Comparison of ENCODE assay signal across 30 cellular contexts in the genomic region with DNA sequence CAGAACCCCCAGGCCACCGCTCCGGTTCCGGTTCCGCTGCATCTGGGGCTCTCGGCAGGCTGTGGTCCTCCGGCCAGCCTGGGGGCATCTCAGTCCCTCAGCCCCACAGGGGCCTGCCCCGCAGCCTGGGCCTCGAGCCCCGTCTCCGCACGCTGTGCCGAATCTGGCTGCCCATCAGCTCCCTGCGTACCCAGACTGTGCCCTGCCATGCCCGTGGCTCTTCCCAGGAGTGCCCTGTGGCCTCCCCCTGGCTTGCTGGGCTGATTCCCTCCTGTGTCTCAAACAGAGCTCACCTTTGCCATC.
"Had no signal": no experiment of that assay in that cellular context is flagged by ENCODE, and none has a peak within 500 bp of the region (broad histone marks: within the 10 kb centered on the region; RNA-seq: fewer than 3 reads in every experiment).

No MANE protein-coding gene starts in this region.

- H3K27me3 Mint-ChIP-seq: activated CD4-positive, alpha-beta memory T cell treated with anti-CD3 and anti-CD28 coated beads for 36 hours; activated T-helper 17 cell treated with anti-CD3 and anti-CD28 coated beads, Interleukin-2, amount 50 U/mL, for 72 hours; brain had no signal

- H3K9me3 ChIP-seq: adrenal gland, SJCRH30 had no signal

- FAIRE-seq: bronchial epithelial cell had no signal

- H3K4me3 Mint-ChIP-seq: activated CD4-positive, alpha-beta memory T cell treated with anti-CD3 and anti-CD28 coated beads for 36 hours; activated T-cell treated with anti-CD3 and anti-CD28 coated beads, Interleukin-2, amount 50 U/mL, for 72 hours; activated T-helper 17 cell treated with anti-CD3 and anti-CD28 coated beads, Interleukin-2, amount 50 U/mL, for 72 hours; brain; WTC11 had no signal

- ATAC-seq: activated naive CD4-positive, alpha-beta T cell treated with anti-CD3 and anti-CD28 coated beads, Interleukin-2, amount 50 U/mL, for 72 hours; activated T-cell treated with anti-CD3 and anti-CD28 coated beads, Interleukin-2, amount 50 U/mL, for 72 hours; activated T-helper 17 cell treated with anti-CD3 and anti-CD28 coated beads, Interleukin-2, amount 50 U/mL, for 72 hours; Panc1; WTC11 had no signal

- H3K4me3 ChIP-seq: adrenal gland, SJCRH30, SK-N-MC had no signal

- DNase-seq: activated CD4-positive, alpha-beta memory T cell treated with anti-CD3 and anti-CD28 coated beads for 36 hours; activated CD4-positive, alpha-beta T cell treated with anti-CD3 and anti-CD28 coated beads for 4 hours; activated CD4-positive, alpha-beta T cell treated with anti-CD3 and anti-CD28 coated beads, Interleukin-2, amount 50 U/mL, for 1 hour; activated CD4-positive, CD25-positive, alpha-beta regulatory T cell treated with anti-CD3 and anti-CD28 coated beads, Interleukin-2, amount 50 U/mL, for 72 hours; activated effector memory CD4-positive, alpha-beta T cell treated with anti-CD3 and anti-CD28 coated beads, Interleukin-2, amount 50 U/mL, for 16 hours; activated naive CD4-positive, alpha-beta T cell; activated T-cell treated with anti-CD3 and anti-CD28 coated beads, Interleukin-2, amount 50 U/mL, for 1 hour; activated T-cell treated with anti-CD3 and anti-CD28 coated beads, Interleukin-2, amount 50 U/mL, for 72 hours; adrenal gland; NCI-H1092 treated with DMSO at 0.1 percent for 48 hours; NCI-H1417; NCI-H146; NCI-H187; NCI-H2081; NCI-H2171 treated with DMSO at 0.1 percent for 48 hours; NCI-H2227 treated with DMSO at 0.1 percent for 48 hours; NCI-H446 treated with DMSO at 0.1 percent for 48 hours; NCI-H524; NCI-H69; NCI-H82; SHP77; SJCRH30; T1000 had no signal

- H3K4me1 ChIP-seq: adrenal gland, SJCRH30 had no signal

- H3K36me3 Mint-ChIP-seq: activated CD4-positive, alpha-beta memory T cell treated with anti-CD3 and anti-CD28 coated beads for 36 hours; activated naive CD4-positive, alpha-beta T cell treated with anti-CD3 and anti-CD28 coated beads, Interleukin-2, amount 50 U/mL, for 72 hours; brain; WTC11 had no signal

- H3K27me3 ChIP-seq: adrenal gland, SJCRH30 had no signal

- H3K27ac Mint-ChIP-seq: activated CD4-positive, alpha-beta memory T cell treated with anti-CD3 and anti-CD28 coated beads for 36 hours; activated naive CD4-positive, alpha-beta T cell treated with anti-CD3 and anti-CD28 coated beads, Interleukin-2, amount 50 U/mL, for 72 hours; activated T-cell treated with anti-CD3 and anti-CD28 coated beads, Interleukin-2, amount 50 U/mL, for 72 hours; activated T-helper 17 cell treated with anti-CD3 and anti-CD28 coated beads, Interleukin-2, amount 50 U/mL, for 72 hours; WTC11 had no signal

- H3K36me3 ChIP-seq: SJCRH30 had no signal

- H3K9me3 Mint-ChIP-seq: activated CD4-positive, alpha-beta memory T cell treated with anti-CD3 and anti-CD28 coated beads for 36 hours; activated naive CD4-positive, alpha-beta T cell treated with anti-CD3 and anti-CD28 coated beads, Interleukin-2, amount 50 U/mL, for 72 hours; activated T-cell treated with anti-CD3 and anti-CD28 coated beads, Interleukin-2, amount 50 U/mL, for 72 hours; activated T-helper 17 cell treated with anti-CD3 and anti-CD28 coated beads, Interleukin-2, amount 50 U/mL, for 72 hours; brain; WTC11 had no signal

- H3K27ac ChIP-seq: adrenal gland, SJCRH30, SK-N-MC had no signal
